ENCODE assay signal across 20 cellular contexts in genomic region chr13:21911916-21912315, GRCh38.
A peak's percentile ranks its signal among the peaks of the same experiment; 100 is the strongest.
DNase-seq lines count a peak whose midpoint lies in the region.
"Had no signal": no experiment of that assay in that cellular context is flagged by ENCODE, and none has a peak within 500 bp of the region (broad histone marks: within the 10 kb centered on the region; RNA-seq: fewer than 3 reads in every experiment).

No MANE protein-coding gene starts in this region.

- no peak overlapping the region for H2BK5ac ChIP-seq in mesendoderm (ENCODE audit: low read length)

- H3K4me1 ChIP-seq in mesendoderm (ENCODE audit: control insufficient read depth, low read depth, low read length): no peaks in the 10 kb centered on the region
- H3K4me1 ChIP-seq: A549, BE2C had no signal

- H3K79me2 ChIP-seq in mesendoderm (ENCODE audit: control insufficient read depth, insufficient read depth, low read length): no peaks in the 10 kb centered on the region

- no peaks in the 10 kb centered on the region for H3K27me3 ChIP-seq in H7 (ENCODE audit: control insufficient read depth, insufficient read depth, low read length)
- H3K27me3 ChIP-seq in mesendoderm (ENCODE audit: insufficient read depth, low read length, poor library complexity): no peaks in the 10 kb centered on the region
- H3K27me3 ChIP-seq: BE2C; BLaER1 treated with 17β-estradiol and CSF1 and Interleukin-3, amounts not matched to agents 10 nM and 100 nM had no signal

- no peak overlapping the region for H4K8ac ChIP-seq in mesendoderm (ENCODE audit: low read depth, low read length)

- no peak overlapping the region for H3K18ac ChIP-seq in mesendoderm (ENCODE audit: low read length)

- no peak overlapping the region for H2BK120ac ChIP-seq in mesendoderm (ENCODE audit: low read depth, low read length)

- H3K27me3 Mint-ChIP-seq in activated T-helper 2 cell treated with anti-CD3 and anti-CD28 coated beads, Interferon-gamma antibody, Interleukin-2, Interleukin-4, amounts not matched to agents 10 μg/mL and 5 μg/mL and 100 μg/mL, durations not matched to agents 14 hours and 24 hours and 36 hours (ENCODE audit: low read depth): no peaks in the 10 kb centered on the region
- H3K27me3 Mint-ChIP-seq: CD4-positive, alpha-beta T cell had no signal

- H3K4me3 Mint-ChIP-seq in activated T-helper 2 cell treated with anti-CD3 and anti-CD28 coated beads, Interferon-gamma antibody, Interleukin-2, Interleukin-4, amounts not matched to agents 10 μg/mL and 5 μg/mL and 100 μg/mL, durations not matched to agents 14 hours and 24 hours and 36 hours (ENCODE audit: low read depth): no peak overlapping the region
- H3K4me3 Mint-ChIP-seq: CD14-positive monocyte; CD4-positive, alpha-beta T cell; CD8-positive, alpha-beta memory T cell; H9 had no signal

- H4K5ac ChIP-seq in mesendoderm (ENCODE audit: low read length): no peak overlapping the region

- H3K23ac ChIP-seq in mesendoderm (ENCODE audit: low read length): no peak overlapping the region

- H3K9me3 Mint-ChIP-seq in activated T-helper 2 cell treated with anti-CD3 and anti-CD28 coated beads, Interferon-gamma antibody, Interleukin-2, Interleukin-4, amounts not matched to agents 10 μg/mL and 5 μg/mL and 100 μg/mL, durations not matched to agents 14 hours and 24 hours and 36 hours: no peaks in the 10 kb centered on the region
- H3K9me3 Mint-ChIP-seq: CD4-positive, alpha-beta T cell; CD8-positive, alpha-beta memory T cell had no signal

- no CpG with 5 or more reads among the region's 4 CpGs for WGBS in mesendoderm (ENCODE audit: extremely low coverage, insufficient coverage, low lambda C conversion rate)

- H3K4me3 ChIP-seq in H7 (ENCODE audit: insufficient read depth, low read depth, low read length) (no peak overlapping the region), mesendoderm (ENCODE audit: low read length) (no peak overlapping the region)
- H3K4me3 ChIP-seq: A549; BLaER1 treated with 17β-estradiol and CSF1 and Interleukin-3, amounts not matched to agents 10 nM and 100 nM had no signal

- no peak overlapping the region for H3K56ac ChIP-seq in mesendoderm (ENCODE audit: low read length)

- H2BK15ac ChIP-seq in mesendoderm (replicated peaks; ENCODE audit: low read depth): no peak overlapping the region

- no peak overlapping the region for H3K27ac Mint-ChIP-seq in activated T-helper 2 cell treated with anti-CD3 and anti-CD28 coated beads, Interferon-gamma antibody, Interleukin-2, Interleukin-4, amounts not matched to agents 10 μg/mL and 5 μg/mL and 100 μg/mL, durations not matched to agents 14 hours and 24 hours and 36 hours
- H3K27ac Mint-ChIP-seq: CD14-positive monocyte; CD4-positive, alpha-beta T cell had no signal

- DNase-seq in Daoy (ENCODE audit: low read depth) (peak; percentile 30), H7 (peak; percentile 51), astrocyte of the hippocampus (ENCODE audit: low read depth, low spot score) (peak; percentile 60), mesendoderm (peak; percentile 16), medulla oblongata (ENCODE audit: extremely low spot score) (no peak), EL (no peak)
- no peak for DNase-seq in activated T-helper 2 cell treated with anti-CD3 and anti-CD28 coated beads, Interferon-gamma antibody, Interleukin-2, Interleukin-4, amounts not matched to agents 10 μg/mL and 5 μg/mL and 100 μg/mL, durations not matched to agents 14 hours and 24 hours and 36 hours (ENCODE audit: low spot score)
- DNase-seq: 8988T; ACHN; AML-193; BE2C; CD4-positive, alpha-beta T cell; CD8-positive, alpha-beta memory T cell; DMS 273 treated with DMSO at 0.1 percent for 48 hours; DND-41; GF-D8; H9 had no signal

- H3K27ac ChIP-seq in mesendoderm (ENCODE audit: low read depth, low read length): no peak overlapping the region
- H3K27ac ChIP-seq: A549; BLaER1 treated with 17β-estradiol and CSF1 and Interleukin-3, amounts not matched to agents 10 nM and 100 nM had no signal

- no peaks in the 10 kb centered on the region for H3K79me1 ChIP-seq in mesendoderm (ENCODE audit: low read length)

- no peak overlapping the region for H2AK5ac ChIP-seq in mesendoderm (ENCODE audit: low read length)

- no peaks in the 10 kb centered on the region for H3K4me1 Mint-ChIP-seq in activated T-helper 2 cell treated with anti-CD3 and anti-CD28 coated beads, Interferon-gamma antibody, Interleukin-2, Interleukin-4, amounts not matched to agents 10 μg/mL and 5 μg/mL and 100 μg/mL, durations not matched to agents 14 hours and 24 hours and 36 hours (ENCODE audit: low read depth)
- H3K4me1 Mint-ChIP-seq: CD14-positive monocyte; CD8-positive, alpha-beta memory T cell had no signal

- no peaks in the 10 kb centered on the region for H3K36me3 Mint-ChIP-seq in activated T-helper 2 cell treated with anti-CD3 and anti-CD28 coated beads, Interferon-gamma antibody, Interleukin-2, Interleukin-4, amounts not matched to agents 10 μg/mL and 5 μg/mL and 100 μg/mL, durations not matched to agents 14 hours and 24 hours and 36 hours (ENCODE audit: low read depth)
- H3K36me3 Mint-ChIP-seq: CD14-positive monocyte; CD8-positive, alpha-beta memory T cell had no signal

- H3K36me3 ChIP-seq in H7 (replicated peaks; ENCODE audit: control insufficient read depth, insufficient read depth, low read length) (no peaks in the 10 kb centered on the region), mesendoderm (ENCODE audit: control insufficient read depth, insufficient read depth, low read length) (no peaks in the 10 kb centered on the region)
- H3K36me3 ChIP-seq: BE2C; BLaER1 treated with 17β-estradiol and CSF1 and Interleukin-3, amounts not matched to agents 10 nM and 100 nM had no signal

- H3K9ac ChIP-seq in mesendoderm (ENCODE audit: low read length): no peak overlapping the region
- H3K9ac ChIP-seq: BLaER1 treated with 17β-estradiol and CSF1 and Interleukin-3, amounts not matched to agents 10 nM and 100 nM had no signal

- no peak overlapping the region for H3K4ac ChIP-seq in mesendoderm (ENCODE audit: low read depth, low read length)

- H3K4me2 ChIP-seq in mesendoderm (ENCODE audit: low read length): no peak overlapping the region
- H3K4me2 ChIP-seq: A549; BLaER1 treated with 17β-estradiol and CSF1 and Interleukin-3, amounts not matched to agents 10 nM and 100 nM had no signal

- intact Hi-C loops in activated T-helper 2 cell treated with anti-CD3 and anti-CD28 coated beads, Interferon-gamma antibody, Interleukin-2, Interleukin-4, amounts not matched to agents 10 μg/mL and 5 μg/mL and 100 μg/mL, durations not matched to agents 14 hours and 24 hours and 36 hours (cut with micrococcal nuclease): no loop called here

Comparison
In these comparisons a context has a peak if more than half of its experiments do, and no peak if none do; other contexts are left out.
1. DNase-seq: peak in Daoy (single experiment), H7 (single experiment), astrocyte of the hippocampus (single experiment) and mesendoderm (single experiment); none in medulla oblongata (single experiment), activated T-helper 2 cell treated with anti-CD3 and anti-CD28 coated beads, Interferon-gamma antibody, Interleukin-2, Interleukin-4, amounts not matched to agents 10 μg/mL and 5 μg/mL and 100 μg/mL, durations not matched to agents 14 hours and 24 hours and 36 hours (single experiment) and EL (single experiment).